In the genomic region with DNA sequence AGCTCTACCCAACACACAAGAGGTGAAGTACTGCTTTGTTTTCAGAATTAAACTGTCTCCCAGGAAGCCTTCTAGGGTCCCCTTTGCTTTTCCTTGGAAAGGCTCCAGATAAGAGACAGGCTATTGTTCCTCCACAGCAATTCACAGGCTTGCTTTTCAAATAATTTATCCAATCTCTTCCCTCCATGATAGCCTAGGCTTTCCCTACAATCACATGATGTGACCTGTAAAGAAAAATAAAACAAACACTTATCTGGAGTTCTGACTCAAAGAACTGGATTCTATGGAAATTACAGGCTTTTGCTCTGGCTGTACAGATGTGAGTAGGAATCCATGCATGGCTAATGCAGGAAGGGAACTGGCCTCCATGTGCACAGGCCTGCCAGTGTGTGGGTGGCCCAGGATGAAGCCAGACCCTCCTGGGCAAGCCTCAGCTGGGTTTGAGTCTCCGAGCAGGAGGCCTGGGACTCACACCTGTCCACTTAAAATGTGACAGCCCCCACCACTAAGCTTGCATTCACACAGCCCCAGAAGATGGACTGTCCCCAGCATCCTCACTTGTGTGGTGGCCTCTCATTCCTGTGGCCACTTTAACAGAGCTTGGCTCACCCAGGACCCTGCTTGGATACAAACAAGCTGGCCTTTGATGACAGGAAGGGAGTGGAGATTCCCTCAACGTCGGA, we compare ENCODE assay signal across 10 cellular contexts.
DNase-seq lines count a peak whose midpoint lies in the region; ATAC-seq and TF ChIP-seq lines count a peak whose summit lies in the region.
"Had no signal": no experiment of that assay in that cellular context is flagged by ENCODE, and none has a peak within 500 bp of the region (broad histone marks: within the 10 kb centered on the region; RNA-seq: fewer than 3 reads in every experiment).

No MANE protein-coding gene starts in this region.

- POLR2A ChIA-PET in activated CD8-positive, alpha-beta T cell treated with anti-CD3 and anti-CD28 coated beads, Interleukin-2, amount 10 ng/mL, durations not matched to agents 7 days and 5 days (lab: Charles Lee): no interaction called here

- H2AK5ac ChIP-seq in H9 (ENCODE audit: insufficient read length, low read length): no peak overlapping the region

- H4K20me1 ChIP-seq in H9 (ENCODE audit: control insufficient read depth, insufficient read depth, insufficient read length) (no peaks in the 10 kb centered on the region), smooth muscle cell (ENCODE audit: low read depth) (no peaks in the 10 kb centered on the region)

- H3K4ac ChIP-seq in H9 (ENCODE audit: low read depth, low read length): no peak overlapping the region

- peaks cover 5 to 6% of the 10 kb centered on the region in 2 experiments; a peak in 3 of 5 replicates for H3K9me3 Mint-ChIP-seq in H9
- peaks cover 8% of the 10 kb centered on the region for H3K9me3 Mint-ChIP-seq in activated CD8-positive, alpha-beta T cell treated with anti-CD3 and anti-CD28 coated beads, Interleukin-2, amount 10 ng/mL, durations not matched to agents 7 days and 5 days (ENCODE audit: insufficient read depth)

- H3K4me2 ChIP-seq in H9 (ENCODE audit: insufficient read depth, insufficient read length, low read length) (no peak overlapping the region), smooth muscle cell (peak overlapping the region; percentile 81)

- H3K4me1 ChIP-seq in H9 (ENCODE audit: insufficient read depth, low read length) (peaks cover 7% of the 10 kb centered on the region), NT2/D1 (ENCODE audit: insufficient read depth, insufficient read length) (peaks cover 2% of the 10 kb centered on the region), smooth muscle cell (ENCODE audit: low read depth) (peaks cover 26% of the 10 kb centered on the region)

- H2BK120ac ChIP-seq in H9 (ENCODE audit: low read depth, low read length, poor library complexity, severe bottlenecking): no peak overlapping the region

- no peak overlapping the region for H3K18ac ChIP-seq in H9 (ENCODE audit: insufficient read length, low read depth, low read length)

- H3K4me3 ChIP-seq in NT2/D1 (ENCODE audit: insufficient read length, low read depth) (no peak overlapping the region), smooth muscle cell (no peak overlapping the region)

- no peak overlapping the region for H4K8ac ChIP-seq in H9 (replicated peaks; ENCODE audit: insufficient read length, low read depth, low read length)

- no peaks in the 10 kb centered on the region for H3K27me3 Mint-ChIP-seq in H9 (ENCODE audit: low read depth)
- H3K27me3 Mint-ChIP-seq in activated CD8-positive, alpha-beta T cell treated with anti-CD3 and anti-CD28 coated beads, Interleukin-2, amount 10 ng/mL, durations not matched to agents 7 days and 5 days (ENCODE audit: low read depth): peaks cover 12% of the 10 kb centered on the region

- intact Hi-C loops in left cardiac atrium (cut with DNase I): no loop called here

- TF ChIP-seq CTCF in H9 (conservative IDR thresholded peaks at IDR 0.05): no peak
- no peak for TF ChIP-seq CTCF in smooth muscle cell (IDR thresholded peaks at IDR 0.05; ENCODE audit: borderline replicate concordance, insufficient read depth, poor library complexity, severe bottlenecking)

- no peaks in the 10 kb centered on the region for H3K79me1 ChIP-seq in H9 (ENCODE audit: insufficient read depth, low read depth, low read length, poor library complexity, severe bottlenecking)

- H3K79me2 ChIP-seq in H9 (ENCODE audit: insufficient read depth, low read length): no peaks in the 10 kb centered on the region
- H3K79me2 ChIP-seq in smooth muscle cell (ENCODE audit: low read depth): no peaks in the 10 kb centered on the region

- no peak overlapping the region for H2BK12ac ChIP-seq in H9 (ENCODE audit: insufficient read length, low read depth, low read length)

- no peak overlapping the region for H2BK15ac ChIP-seq in H9 (ENCODE audit: low read depth, low read length)

- peaks cover 6% of the 10 kb centered on the region for H3F3A ChIP-seq in smooth muscle cell (ENCODE audit: low read depth)

- peak overlapping the region in 1 of 2 experiments; percentile 45; a peak in 2 of 5 replicates for H3K4me3 Mint-ChIP-seq in H9
- H3K4me3 Mint-ChIP-seq in activated CD8-positive, alpha-beta T cell treated with anti-CD3 and anti-CD28 coated beads, Interleukin-2, amount 10 ng/mL, durations not matched to agents 7 days and 5 days: no peak overlapping the region

- H3K36me3 ChIP-seq in NT2/D1 (ENCODE audit: insufficient read depth, insufficient read length, low read length) (no peaks in the 10 kb centered on the region), smooth muscle cell (ENCODE audit: low read depth) (no peaks in the 10 kb centered on the region)
- H3K36me3 ChIP-seq: esophagus squamous epithelium had no signal

- H2AFZ ChIP-seq in H9 (ENCODE audit: low read length) (no peak overlapping the region), smooth muscle cell (ENCODE audit: low read depth) (peak overlapping the region; percentile 73)

- peaks cover 30 to 48% of the 10 kb centered on the region in 2 experiments for H3K4me1 Mint-ChIP-seq in H9
- H3K4me1 Mint-ChIP-seq in activated CD8-positive, alpha-beta T cell treated with anti-CD3 and anti-CD28 coated beads, Interleukin-2, amount 10 ng/mL, durations not matched to agents 7 days and 5 days (ENCODE audit: low read depth): no peaks in the 10 kb centered on the region

- ATAC-seq in left cardiac atrium: peak; percentile 44 to 60
- ATAC-seq in activated CD8-positive, alpha-beta T cell treated with anti-CD3 and anti-CD28 coated beads, Interleukin-2, amount 10 ng/mL, durations not matched to agents 7 days and 5 days: no peak

- DNase-seq in H9: peak; percentile 33
- DNase-seq in NT2/D1 (ENCODE audit: low read depth, low spot score): no peak
- no peak for DNase-seq in left cardiac atrium
- no peak for DNase-seq in smooth muscle cell (lab: John Stamatoyannopoulos, UW; ENCODE audit: unreplicated experiment)
- DNase-seq in NCI-H510A (lab: John Stamatoyannopoulos, UW): no peak
- DNase-seq in activated CD4-positive, CD25-positive, alpha-beta regulatory T cell treated with anti-CD3 and anti-CD28 coated beads, Interleukin-2, amount 50 U/mL, for 72 hours: no peak
- no peak for DNase-seq in activated CD8-positive, alpha-beta T cell treated with anti-CD3 and anti-CD28 coated beads, Interleukin-2, amount 10 ng/mL, durations not matched to agents 7 days and 5 days
- DNase-seq: activated naive CD4-positive, alpha-beta T cell treated with Interleukin-2 at 50 U/mL for 16 hours; esophagus squamous epithelium; NCI-H774 had no signal

- no CpG with 5 or more reads among the region's 3 CpGs for WGBS in H9 (ENCODE audit: extremely low coverage, insufficient read length, low lambda C conversion rate)
- 7% methylated on average over 3 of the region's 3 CpGs for WGBS in smooth muscle cell (ENCODE audit: low lambda C conversion rate)

- H3K9me3 ChIP-seq in H9 (ENCODE audit: control insufficient read depth, low read depth, low read length): no peaks in the 10 kb centered on the region
- peaks cover 15% of the 10 kb centered on the region for H3K9me3 ChIP-seq in NT2/D1 (ENCODE audit: insufficient read depth, low read length)
- H3K9me3 ChIP-seq in smooth muscle cell (replicated peaks; ENCODE audit: low read depth): no peaks in the 10 kb centered on the region

- H3K56ac ChIP-seq in H9 (ENCODE audit: insufficient read length, low read depth, low read length): no peak overlapping the region

- H3K14ac ChIP-seq in H9 (ENCODE audit: insufficient read depth, low read length): no peak overlapping the region; the same call in 1 of the 2 replicates

- H3K9ac ChIP-seq in H9 (ENCODE audit: extremely low read depth, insufficient read length, low read length) (no peak overlapping the region), NT2/D1 (ENCODE audit: insufficient read length, low read depth) (peak overlapping the region; percentile 15), smooth muscle cell (ENCODE audit: low read depth) (peak overlapping the region; percentile 77)

- no peak overlapping the region for H2BK5ac ChIP-seq in H9 (ENCODE audit: insufficient read length, low read length)

- H3K27ac Mint-ChIP-seq in H9: peak overlapping the region; percentile 53 to 91 (median 78)
- no peak overlapping the region for H3K27ac Mint-ChIP-seq in activated CD8-positive, alpha-beta T cell treated with anti-CD3 and anti-CD28 coated beads, Interleukin-2, amount 10 ng/mL, durations not matched to agents 7 days and 5 days

- no peak overlapping the region for H3T11ph ChIP-seq in H9 (ENCODE audit: low read length)

- H3K27ac ChIP-seq in H9 (ENCODE audit: insufficient read length, low read depth, low read length): no peak overlapping the region
- H3K27ac ChIP-seq in smooth muscle cell (ENCODE audit: low read depth): peak overlapping the region; percentile 92

- H4K5ac ChIP-seq in H9 (ENCODE audit: insufficient read length, low read depth, low read length): no peak overlapping the region

- H3K27me3 ChIP-seq in H9 (ENCODE audit: insufficient read depth, low read length) (no peaks in the 10 kb centered on the region), NT2/D1 (ENCODE audit: insufficient read depth, insufficient read length) (no peaks in the 10 kb centered on the region), smooth muscle cell (ENCODE audit: low read depth) (no peaks in the 10 kb centered on the region)
- H3K27me3 ChIP-seq: esophagus squamous epithelium had no signal

- no peak overlapping the region for H2BK20ac ChIP-seq in H9 (ENCODE audit: low read depth, low read length, poor library complexity, severe bottlenecking)

- H3K23me2 ChIP-seq in H9 (ENCODE audit: insufficient read length, low read depth, low read length, poor library complexity, severe bottlenecking): peaks cover 4% of the 10 kb centered on the region

- no peak overlapping the region for H3K23ac ChIP-seq in H9 (ENCODE audit: insufficient read length, low read depth, low read length)

- peaks cover 3 to 10% (median 7%) of the 10 kb centered on the region in 3 experiments; a peak in 6 of 7 replicates for H3K36me3 Mint-ChIP-seq in H9 (ENCODE audit: insufficient read depth in 1 of 3, low read depth in 3 of 3)
- H3K36me3 Mint-ChIP-seq in activated CD8-positive, alpha-beta T cell treated with anti-CD3 and anti-CD28 coated beads, Interleukin-2, amount 10 ng/mL, durations not matched to agents 7 days and 5 days (ENCODE audit: low read depth): peaks cover 4% of the 10 kb centered on the region

- no peak overlapping the region for H4K91ac ChIP-seq in H9 (ENCODE audit: insufficient read length, low read depth, low read length)

- CTCF ChIA-PET in activated CD8-positive, alpha-beta T cell treated with anti-CD3 and anti-CD28 coated beads, Interleukin-2, amount 10 ng/mL, durations not matched to agents 7 days and 5 days (lab: Charles Lee): interaction anchor here (1.4 kb wide), 1 partner anchor 13 kb away, joined by 4 read pairs; no protein-coding TSS in a partner anchor
